12 cellular contexts compared by ENCODE assay signal in genomic region chr5:16600397-16600796, GRCh38. TPM values are rescaled to one million over a fixed set of nuclear protein-coding genes. Genes with fewer than 3 reads are reported as not detected.
DNase-seq lines count a peak whose midpoint lies in the region; ATAC-seq and TF ChIP-seq lines count a peak whose summit lies in the region.
"Had no signal": no experiment of that assay in that cellular context is flagged by ENCODE, and none has a peak within 500 bp of the region (broad histone marks: within the 10 kb centered on the region; RNA-seq: fewer than 3 reads in every experiment).

No MANE protein-coding gene starts in this region.

- H3K4me3 Mint-ChIP-seq in activated CD4-positive, alpha-beta T cell treated with anti-CD3 and anti-CD28 coated beads for 36 hours = no peak overlapping the region

- H3K9me3 ChIP-seq in testis = no peaks in the 10 kb centered on the region
- H3K9me3 ChIP-seq: prostate gland had no signal

- peaks cover 62% of the 10 kb centered on the region for H3K4me1 Mint-ChIP-seq in activated CD4-positive, alpha-beta T cell treated with anti-CD3 and anti-CD28 coated beads for 36 hours

- no peaks in the 10 kb centered on the region for H3K9me3 Mint-ChIP-seq in activated CD4-positive, alpha-beta T cell treated with anti-CD3 and anti-CD28 coated beads for 36 hours (ENCODE audit: low read depth)

- TF ChIP-seq CTCF in testis (IDR thresholded peaks at IDR 0.05) = no peak

- peaks cover 41% of the 10 kb centered on the region for H3K36me3 Mint-ChIP-seq in activated CD4-positive, alpha-beta T cell treated with anti-CD3 and anti-CD28 coated beads for 36 hours (ENCODE audit: low read depth)

- no peak for TF ChIP-seq POLR2A in testis (IDR thresholded peaks at IDR 0.05)

- WGBS in testis, 2 donors = 29 to 34% methylated on average over 7 of the region's 7 CpGs

- no peak overlapping the region for H3K27ac ChIP-seq in testis
- H3K27ac ChIP-seq: epithelial cell of prostate, prostate gland had no signal

- H3K27ac Mint-ChIP-seq in activated CD4-positive, alpha-beta T cell treated with anti-CD3 and anti-CD28 coated beads for 36 hours = peak overlapping the region; percentile 14

- H3K4me1 ChIP-seq in testis = peaks cover 5% of the 10 kb centered on the region
- H3K4me1 ChIP-seq: prostate gland had no signal

- H3K36me3 ChIP-seq in testis (ENCODE audit: low read depth, missing control alignments) = no peaks in the 10 kb centered on the region
- H3K36me3 ChIP-seq: prostate gland had no signal

- CTCF ChIA-PET in activated CD4-positive, alpha-beta T cell treated with anti-CD3 and anti-CD28 coated beads for 36 hours (lab: Charles Lee) = interaction anchor here (0.6 to 0.7 kb wide), 2 partner anchors 76 to 1061 kb away, joined by 3 read pairs; no protein-coding TSS in a partner anchor

- H3K27me3 Mint-ChIP-seq in activated CD4-positive, alpha-beta T cell treated with anti-CD3 and anti-CD28 coated beads for 36 hours = no peaks in the 10 kb centered on the region

- intact Hi-C loops in activated CD4-positive, alpha-beta T cell treated with anti-CD3 and anti-CD28 coated beads for 36 hours (cut with DNase I, micrococcal nuclease) = no loop called here
- intact Hi-C loops in testis (cut with DNase I; ENCODE audit: low total_unique reads) = no loop called here

- no peak for DNase-seq in activated CD4-positive, alpha-beta T cell treated with anti-CD3 and anti-CD28 coated beads for 36 hours
- DNase-seq in activated CD4-positive, alpha-beta T cell treated with anti-CD3 and anti-CD28 coated beads, Interleukin-2, amount 50 U/mL, for 1 hour = no peak
- DNase-seq in amygdala (lab: John Stamatoyannopoulos, UW) = peak in 53 of 56 donors; percentile 6 to 90 (median 66)
- peak; percentile 54 for DNase-seq in islet precursor cell
- peak; percentile 86 for DNase-seq in testis
- DNase-seq in SIG-M5 treated with dmso at 0.1 percent for 504 hours (lab: John Stamatoyannopoulos, UW; ENCODE audit: unreplicated experiment) = no peak
- no peak for DNase-seq in dedifferentiated amniotic fluid mesenchymal stem cell (ENCODE audit: extremely low spot score)
- DNase-seq: AML-193, NCI-H2171 had no signal

- H3K27me3 ChIP-seq in testis = no peaks in the 10 kb centered on the region

- POLR2A ChIA-PET in activated CD4-positive, alpha-beta T cell treated with anti-CD3 and anti-CD28 coated beads for 36 hours (lab: Charles Lee) = interaction anchor here (0.5 kb wide), 1 partner anchor 115 kb away, joined by 5 read pairs; no protein-coding TSS in a partner anchor

- H3K4me3 ChIP-seq in testis = no peak overlapping the region
- H3K4me3 ChIP-seq: prostate gland had no signal

- ATAC-seq in activated CD4-positive, alpha-beta T cell treated with anti-CD3 and anti-CD28 coated beads for 36 hours = no peak
- no peak for ATAC-seq in GM19328 (IDR thresholded peaks at IDR 0.05; ENCODE audit: unreplicated experiment)

RNA-seq across cellular contexts. Expression of gene RETREG1, which starts 16.4 kb away (rescaled TPM):
- total RNA-seq in activated CD4-positive, alpha-beta T cell treated with anti-CD3 and anti-CD28 coated beads for 36 hours = 10 to 100 TPM; 17.7 to 23.3 TPM
- total RNA-seq in testis = 10 to 100 TPM; 24.8 to 55.4 TPM
- polyA plus RNA-seq in testis (ENCODE audit: insufficient read depth, low read depth, low replicate concordance) = 103 TPM

Comparison
In these comparisons a context has a peak if more than half of its experiments do, and no peak if none do; other contexts are left out.
1. DNase-seq: peak in amygdala (53 of 56), islet precursor cell (single experiment) and testis (single experiment); none in activated CD4-positive, alpha-beta T cell treated with anti-CD3 and anti-CD28 coated beads for 36 hours (single experiment), activated CD4-positive, alpha-beta T cell treated with anti-CD3 and anti-CD28 coated beads, Interleukin-2, amount 50 U/mL, for 1 hour (single experiment), SIG-M5 treated with dmso at 0.1 percent for 504 hours (single experiment) and dedifferentiated amniotic fluid mesenchymal stem cell (single experiment).